Comparison of ENCODE assay signal across 28 cellular contexts in the genomic region with DNA sequence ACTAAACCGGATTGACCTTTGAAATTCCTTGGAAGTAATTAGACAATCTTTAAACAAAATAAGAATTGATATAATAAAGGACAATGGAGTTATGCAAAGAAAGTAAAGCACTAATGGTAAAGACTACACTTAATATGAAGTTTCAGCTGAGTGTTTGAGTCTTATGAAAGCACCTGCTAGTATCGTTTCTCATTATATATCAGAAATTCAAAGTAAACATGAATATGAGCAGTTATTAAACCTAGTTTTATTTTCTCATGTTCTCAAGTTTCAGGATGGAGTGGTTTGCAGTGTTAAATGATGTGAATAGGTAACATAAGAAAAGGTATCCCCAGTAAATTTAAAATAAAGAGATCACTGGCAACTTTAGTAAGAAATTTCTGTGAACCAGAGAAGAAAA.
"Had no signal": no experiment of that assay in that cellular context is flagged by ENCODE, and none has a peak within 500 bp of the region (broad histone marks: within the 10 kb centered on the region; RNA-seq: fewer than 3 reads in every experiment).

No MANE protein-coding gene starts in this region.

- FAIRE-seq: bronchial epithelial cell had no signal

- H3K36me3 ChIP-seq: left lung, lower lobe of right lung, pancreas, prostate gland, stomach, upper lobe of right lung had no signal

- DNase-seq: activated B cell treated with CpG ODN at 0.5 μM for 24 hours; activated effector memory CD4-positive, alpha-beta T cell treated with Interleukin-2 at 50 U/mL for 16 hours; activated naive CD4-positive, alpha-beta T cell treated with Interleukin-2 at 50 U/mL for 16 hours; anterior cingulate cortex; endodermal cell; foreskin fibroblast; head of caudate nucleus; hypothalamus; immature natural killer cell; kidney; left lung; lower lobe of right lung; mesenchymal stem cell; naive thymus-derived CD8-positive, alpha-beta T cell; nucleus accumbens; pancreas; sigmoid colon; stimulated activated CD4-positive, alpha-beta T cell treated with anti-CD3 and anti-CD28 coated beads, Interleukin-15, amount 100 ng/mL, for 24 hours; stimulated activated CD4-positive, alpha-beta T cell treated with anti-CD3 and anti-CD28 coated beads, Interleukin-2, amount 100 ng/mL, for 24 hours; stimulated activated naive B cell treated with anti-CD40 and anti-IgM and Interleukin-4, amounts not matched to agents 10 μg/mL and 1 μg/mL and 100 μg/mL, for 72 hours; stomach; T1000; tibial artery; upper lobe of right lung had no signal

- ATAC-seq: esophagus mucosa; left lung; lower lobe of right lung; naive thymus-derived CD8-positive, alpha-beta T cell; pancreas; stimulated activated naive B cell treated with anti-CD40 and anti-IgM and Interleukin-4, amounts not matched to agents 10 μg/mL and 1 μg/mL and 100 μg/mL, for 72 hours; upper lobe of right lung had no signal

- H3K4me3 ChIP-seq: left lung, lower lobe of right lung, pancreas, prostate gland, sigmoid colon, smooth muscle cell, stomach, tibial artery, upper lobe of right lung had no signal

- H3K27me3 ChIP-seq: left lung, pancreas, sigmoid colon, stomach, tibial artery, upper lobe of right lung had no signal

- H3K9me3 ChIP-seq: left lung, lower lobe of right lung, pancreas, prostate gland, sigmoid colon, stomach, tibial artery, upper lobe of right lung had no signal

- H3K4me1 ChIP-seq: left lung, lower lobe of right lung, prostate gland, stomach, tibial artery, upper lobe of right lung had no signal

- H3K27ac ChIP-seq: left lung, lower lobe of right lung, pancreas, prostate gland, sigmoid colon, stomach, tibial artery, upper lobe of right lung had no signal
